ENCODE assay signal across 11 cellular contexts in the genomic region with DNA sequence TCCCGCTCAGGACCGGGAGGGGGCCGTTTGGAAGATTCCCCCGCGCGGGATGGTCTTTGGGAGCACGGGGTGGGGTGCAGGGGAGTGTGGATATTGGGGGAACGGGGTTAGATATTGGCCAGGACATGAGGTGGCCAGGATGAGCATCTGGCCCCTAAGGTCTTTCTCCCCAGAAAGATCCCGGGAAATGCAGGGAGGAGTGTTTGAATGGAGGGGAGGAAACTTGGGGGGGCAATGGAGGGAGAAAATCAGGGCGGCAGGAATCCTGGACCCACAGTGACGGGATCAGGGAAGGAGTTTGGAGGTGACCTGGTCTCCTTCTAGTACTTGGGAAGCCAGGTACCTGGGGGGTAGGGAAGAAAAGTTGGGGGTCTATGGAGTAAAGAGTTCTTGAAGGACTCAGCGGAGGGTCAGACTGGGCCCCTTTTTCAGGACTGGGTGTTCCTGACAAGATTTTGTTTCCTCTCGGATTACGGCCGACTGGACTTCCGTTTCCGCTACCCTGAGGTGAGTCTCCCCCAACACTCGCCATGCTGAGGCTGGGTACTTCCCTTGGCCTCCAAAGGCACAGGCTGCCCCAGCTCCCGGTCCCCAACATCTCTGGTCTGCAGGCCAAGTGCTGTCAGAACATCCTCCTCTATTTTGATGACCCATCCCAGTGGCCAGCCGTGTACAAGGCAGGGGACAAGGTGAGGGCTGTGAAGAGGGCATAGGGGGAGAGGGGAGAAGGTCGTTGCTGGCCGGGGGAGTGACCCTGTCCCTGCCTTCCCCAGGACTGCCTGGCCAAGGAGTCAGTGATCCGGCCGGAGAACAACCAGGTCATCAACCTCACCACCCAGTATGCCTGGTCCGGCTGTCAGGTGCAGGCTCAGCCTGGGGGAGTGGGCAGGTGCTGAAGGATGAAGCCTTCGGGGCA. TPM values are rescaled to one million over a fixed set of nuclear protein-coding genes. Genes with fewer than 3 reads are reported as not detected.
DNase-seq lines count a peak whose midpoint lies in the region; ATAC-seq and TF ChIP-seq lines count a peak whose summit lies in the region.
"Had no signal": no experiment of that assay in that cellular context is flagged by ENCODE, and none has a peak within 500 bp of the region (broad histone marks: within the 10 kb centered on the region; RNA-seq: fewer than 3 reads in every experiment).

No MANE protein-coding gene starts in this region.

- no peak for ATAC-seq in stimulated activated memory B cell treated with anti-CD40 and anti-IgM and Interleukin-4, amounts not matched to agents 10 μg/mL and 1 μg/mL and 100 μg/mL, for 72 hours

- H3K9me3 Mint-ChIP-seq in activated T-cell treated with anti-CD3 and anti-CD28 coated beads, Interleukin-2, amount 50 U/mL, for 24 hours = no peaks in the 10 kb centered on the region
- peaks cover 12% of the 10 kb centered on the region for H3K9me3 Mint-ChIP-seq in glutamatergic neuron (ENCODE audit: unreplicated experiment)
- no peaks in the 10 kb centered on the region for H3K9me3 Mint-ChIP-seq in stimulated activated memory B cell treated with anti-CD40 and anti-IgM and Interleukin-4, amounts not matched to agents 10 μg/mL and 1 μg/mL and 100 μg/mL, for 72 hours

- peak overlapping the region; percentile 55 for H3K4me3 Mint-ChIP-seq in activated T-cell treated with anti-CD3 and anti-CD28 coated beads, Interleukin-2, amount 50 U/mL, for 24 hours
- peak overlapping the region; percentile 73 for H3K4me3 Mint-ChIP-seq in glutamatergic neuron (ENCODE audit: unreplicated experiment)
- peak overlapping the region; percentile 3 for H3K4me3 Mint-ChIP-seq in stimulated activated memory B cell treated with anti-CD40 and anti-IgM and Interleukin-4, amounts not matched to agents 10 μg/mL and 1 μg/mL and 100 μg/mL, for 72 hours

- H3K27me3 Mint-ChIP-seq in activated T-cell treated with anti-CD3 and anti-CD28 coated beads, Interleukin-2, amount 50 U/mL, for 24 hours = peaks cover 45% of the 10 kb centered on the region
- peaks cover 6% of the 10 kb centered on the region for H3K27me3 Mint-ChIP-seq in glutamatergic neuron (ENCODE audit: unreplicated experiment)
- H3K27me3 Mint-ChIP-seq in stimulated activated memory B cell treated with anti-CD40 and anti-IgM and Interleukin-4, amounts not matched to agents 10 μg/mL and 1 μg/mL and 100 μg/mL, for 72 hours = peaks cover 52% of the 10 kb centered on the region

- no peak overlapping the region for H3K27ac Mint-ChIP-seq in activated T-cell treated with anti-CD3 and anti-CD28 coated beads, Interleukin-2, amount 50 U/mL, for 24 hours
- H3K27ac Mint-ChIP-seq in glutamatergic neuron (ENCODE audit: unreplicated experiment) = no peak overlapping the region
- no peak overlapping the region for H3K27ac Mint-ChIP-seq in stimulated activated memory B cell treated with anti-CD40 and anti-IgM and Interleukin-4, amounts not matched to agents 10 μg/mL and 1 μg/mL and 100 μg/mL, for 72 hours

- H3K4me1 Mint-ChIP-seq in activated T-cell treated with anti-CD3 and anti-CD28 coated beads, Interleukin-2, amount 50 U/mL, for 24 hours (ENCODE audit: low read depth) = peaks cover 12% of the 10 kb centered on the region
- H3K4me1 Mint-ChIP-seq in glutamatergic neuron (ENCODE audit: low read depth, unreplicated experiment) = peaks cover 10% of the 10 kb centered on the region
- H3K4me1 Mint-ChIP-seq in stimulated activated memory B cell treated with anti-CD40 and anti-IgM and Interleukin-4, amounts not matched to agents 10 μg/mL and 1 μg/mL and 100 μg/mL, for 72 hours = peaks cover 30% of the 10 kb centered on the region

- TF ChIP-seq CTCF in VCaP (conservative IDR thresholded peaks at IDR 0.05) (no peak), glutamatergic neuron (IDR thresholded peaks at IDR 0.05; ENCODE audit: partially characterized antibody, unreplicated experiment) (no peak)

- DNase-seq in activated T-cell treated with anti-CD3 and anti-CD28 coated beads, Interleukin-2, amount 50 U/mL, for 24 hours = no peak
- no peak for DNase-seq in activated T-cell treated with anti-CD3 and anti-CD28 coated beads, Interleukin-2, amount 50 U/mL, for 48 hours
- DNase-seq in glutamatergic neuron (no peak), COR-L47 (lab: John Stamatoyannopoulos, UW) (no peak), NCI-H2196 (lab: John Stamatoyannopoulos, UW; ENCODE audit: unreplicated experiment) (no peak)
- DNase-seq in stimulated activated CD4-positive, alpha-beta T cell treated with anti-CD3 and anti-CD28 coated beads, Interleukin-2, amount 100 ng/mL, for 24 hours = no peak
- DNase-seq: effector CD8-positive, alpha-beta T cell; NCI-H1694 had no signal

- peak overlapping the region; percentile 85 for H3K27ac ChIP-seq in VCaP
- H3K27ac ChIP-seq: SJCRH30 had no signal

- H3K36me3 Mint-ChIP-seq in activated T-cell treated with anti-CD3 and anti-CD28 coated beads, Interleukin-2, amount 50 U/mL, for 24 hours (ENCODE audit: low read depth) = no peaks in the 10 kb centered on the region
- no peaks in the 10 kb centered on the region for H3K36me3 Mint-ChIP-seq in glutamatergic neuron (ENCODE audit: unreplicated experiment)
- H3K36me3 Mint-ChIP-seq in stimulated activated memory B cell treated with anti-CD40 and anti-IgM and Interleukin-4, amounts not matched to agents 10 μg/mL and 1 μg/mL and 100 μg/mL, for 72 hours = no peaks in the 10 kb centered on the region

RNA-seq across cellular contexts. Expression of gene TMEM145, which starts 1.0 kb away (rescaled TPM):
- total RNA-seq in glutamatergic neuron (ENCODE audit: unreplicated experiment) = 24.7 TPM

RNA-seq across cellular contexts. Expression of gene MEGF8, which starts 11.3 kb away (rescaled TPM):
- 72.8 TPM for total RNA-seq in glutamatergic neuron (ENCODE audit: unreplicated experiment)

RNA-seq across cellular contexts. Expression of gene PAFAH1B3, which starts 11.7 kb away (rescaled TPM):
- total RNA-seq in glutamatergic neuron (ENCODE audit: unreplicated experiment) = 199 TPM

RNA-seq across cellular contexts. Expression of gene PRR19, which starts 12.2 kb away (rescaled TPM):
- total RNA-seq in glutamatergic neuron (ENCODE audit: unreplicated experiment) = 1.6 TPM

RNA-seq across cellular contexts. Expression of gene CIC, which starts 45.0 kb away (rescaled TPM):
- total RNA-seq in glutamatergic neuron (ENCODE audit: unreplicated experiment) = 150 TPM

Comparison
In these comparisons a context has a peak if more than half of its experiments do, and no peak if none do; other contexts are left out.
1. H3K4me3 Mint-ChIP-seq: peak in every context shown above with its lines; median percentile 73 in glutamatergic neuron; 55 in activated T-cell treated with anti-CD3 and anti-CD28 coated beads, Interleukin-2, amount 50 U/mL, for 24 hours; 3 in stimulated activated memory B cell treated with anti-CD40 and anti-IgM and Interleukin-4, amounts not matched to agents 10 μg/mL and 1 μg/mL and 100 μg/mL, for 72 hours.